In the genomic region with DNA sequence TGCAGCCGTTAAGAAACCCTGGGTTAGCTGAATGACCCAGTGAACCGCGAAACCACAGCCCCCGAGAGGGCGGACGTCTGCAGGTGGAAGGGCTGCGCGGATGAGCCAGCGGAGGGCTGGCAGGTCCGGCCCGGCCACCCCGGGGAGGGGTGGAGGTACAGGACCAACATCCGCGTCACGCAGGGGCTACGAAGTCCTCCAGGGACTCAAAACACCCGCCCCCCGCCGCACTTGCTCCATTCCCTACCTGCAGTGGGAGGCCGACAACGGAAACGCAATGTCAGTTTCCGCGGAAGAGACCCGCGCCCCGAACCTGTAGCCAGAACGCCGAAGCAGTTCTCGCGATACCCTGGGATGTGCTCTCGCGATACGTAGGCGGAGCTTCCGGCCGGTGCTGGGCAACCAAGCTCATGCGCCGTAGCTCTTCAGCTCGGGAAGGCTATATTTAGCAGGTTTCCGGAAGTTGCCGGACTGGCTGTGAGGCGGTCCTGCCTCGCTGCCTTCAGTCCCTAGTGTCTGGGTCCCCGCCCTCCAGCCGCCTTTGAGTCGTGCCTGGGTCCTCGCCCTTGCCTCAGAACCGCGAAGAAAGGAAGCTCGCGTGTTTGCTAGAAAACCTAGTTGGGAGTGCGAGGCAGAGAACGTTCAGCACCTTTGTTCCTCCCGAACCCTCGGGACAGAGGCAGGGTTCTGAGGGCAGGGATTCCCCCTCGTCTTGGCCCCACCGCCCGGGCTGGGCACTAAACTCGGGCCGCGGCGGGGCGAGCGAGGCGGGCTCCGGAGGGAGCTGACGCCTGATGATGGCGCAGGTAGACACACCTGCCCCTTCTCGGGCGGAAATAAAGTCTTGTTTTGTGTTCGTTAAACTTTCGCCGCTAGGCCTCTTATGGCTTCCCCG, we compare ENCODE assay signal across 8 cellular contexts. TPM values are rescaled to one million over a fixed set of nuclear protein-coding genes. Genes with fewer than 3 reads are reported as not detected.
DNase-seq lines count a peak whose midpoint lies in the region; ATAC-seq and TF ChIP-seq lines count a peak whose summit lies in the region.

A gene with protein sequence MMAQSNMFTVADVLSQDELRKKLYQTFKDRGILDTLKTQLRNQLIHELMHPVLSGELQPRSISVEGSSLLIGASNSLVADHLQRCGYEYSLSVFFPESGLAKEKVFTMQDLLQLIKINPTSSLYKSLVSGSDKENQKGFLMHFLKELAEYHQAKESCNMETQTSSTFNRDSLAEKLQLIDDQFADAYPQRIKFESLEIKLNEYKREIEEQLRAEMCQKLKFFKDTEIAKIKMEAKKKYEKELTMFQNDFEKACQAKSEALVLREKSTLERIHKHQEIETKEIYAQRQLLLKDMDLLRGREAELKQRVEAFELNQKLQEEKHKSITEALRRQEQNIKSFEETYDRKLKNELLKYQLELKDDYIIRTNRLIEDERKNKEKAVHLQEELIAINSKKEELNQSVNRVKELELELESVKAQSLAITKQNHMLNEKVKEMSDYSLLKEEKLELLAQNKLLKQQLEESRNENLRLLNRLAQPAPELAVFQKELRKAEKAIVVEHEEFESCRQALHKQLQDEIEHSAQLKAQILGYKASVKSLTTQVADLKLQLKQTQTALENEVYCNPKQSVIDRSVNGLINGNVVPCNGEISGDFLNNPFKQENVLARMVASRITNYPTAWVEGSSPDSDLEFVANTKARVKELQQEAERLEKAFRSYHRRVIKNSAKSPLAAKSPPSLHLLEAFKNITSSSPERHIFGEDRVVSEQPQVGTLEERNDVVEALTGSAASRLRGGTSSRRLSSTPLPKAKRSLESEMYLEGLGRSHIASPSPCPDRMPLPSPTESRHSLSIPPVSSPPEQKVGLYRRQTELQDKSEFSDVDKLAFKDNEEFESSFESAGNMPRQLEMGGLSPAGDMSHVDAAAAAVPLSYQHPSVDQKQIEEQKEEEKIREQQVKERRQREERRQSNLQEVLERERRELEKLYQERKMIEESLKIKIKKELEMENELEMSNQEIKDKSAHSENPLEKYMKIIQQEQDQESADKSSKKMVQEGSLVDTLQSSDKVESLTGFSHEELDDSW (plus strand): TSS at position 471 of the 895 bp plus-strand sequence. CDS start 324 bp downstream, at position 795.
A gene (minus strand): TSS at position 343 of the 895 bp plus-strand sequence. CDS start 14,657 bp downstream, outside the sequence.

- peak within 1 kb of the TSS; percentile 90 for H3K27ac ChIP-seq in smooth muscle cell (ENCODE audit: low read depth)

- peak within 1 kb of the TSS; percentile 93 for H3K4me3 Mint-ChIP-seq in WTC11

- ATAC-seq in GM18909 (IDR thresholded peaks at IDR 0.05; ENCODE audit: poor library complexity, unreplicated experiment) (peak; percentile 91), HG03175 (IDR thresholded peaks at IDR 0.05; ENCODE audit: unreplicated experiment) (peak; percentile 89), WTC11 (peak; percentile 99)

- peak within 1 kb of the TSS; percentile 86 for H3K4me2 ChIP-seq in smooth muscle cell

- TF ChIP-seq CTCF in WTC11 (IDR thresholded peaks at IDR 0.05) (no peak), cardiac fibroblast (IDR thresholded peaks at IDR 0.05; ENCODE audit: low read depth, low read length) (no peak), smooth muscle cell (IDR thresholded peaks at IDR 0.05; ENCODE audit: borderline replicate concordance, insufficient read depth, poor library complexity, severe bottlenecking) (no peak)

- peaks cover 11% of the 10 kb centered on the region for H3K4me1 Mint-ChIP-seq in WTC11

- DNase-seq in AG08395 (ENCODE audit: low spot score) (peak; percentile 99), NCI-H226 (peak; percentile 82), WTC11 (ENCODE audit: low spot score) (peak; percentile 90), cardiac fibroblast (ENCODE audit: low read depth in 2 of 2) (peak; percentile 94 to 96), iPS-NIHi7 (ENCODE audit: extremely low spot score) (peak; percentile 93), smooth muscle cell (lab: John Stamatoyannopoulos, UW; ENCODE audit: unreplicated experiment) (peak; percentile 27)

- POLR2A ChIA-PET in WTC11 (lab: Charles Lee): interaction anchor here (0.6 to 1.7 kb wide), 12 partner anchors 10 to 760 kb away, joined by 3 to 12 read pairs (median 4); a partner anchor contains a TSS

- peaks cover 43% of the 10 kb centered on the region for H3K79me2 ChIP-seq in smooth muscle cell (ENCODE audit: low read depth)

- H3F3A ChIP-seq in smooth muscle cell (ENCODE audit: low read depth): no peaks in the 10 kb centered on the region

- WGBS in smooth muscle cell (ENCODE audit: low lambda C conversion rate): 47% methylated on average over 71 of the region's 75 CpGs

- H3K36me3 Mint-ChIP-seq in WTC11: peaks cover 27% of the 10 kb centered on the region

- H4K20me1 ChIP-seq in smooth muscle cell (ENCODE audit: low read depth): no peaks in the 10 kb centered on the region

- peak within 1 kb of the TSS; percentile 82 for H3K9ac ChIP-seq in smooth muscle cell (ENCODE audit: low read depth)

- H3K9me3 ChIP-seq in smooth muscle cell (replicated peaks; ENCODE audit: low read depth): peaks cover 4% of the 10 kb centered on the region

- peaks cover 6% of the 10 kb centered on the region for H3K4me1 ChIP-seq in smooth muscle cell (ENCODE audit: low read depth)

- H3K27me3 Mint-ChIP-seq in WTC11 (ENCODE audit: low read depth): no peaks in the 10 kb centered on the region

- H3K27ac Mint-ChIP-seq in WTC11: peak within 1 kb of the TSS; percentile 98

- peak within 1 kb of the TSS; percentile 76 for H3K4me3 ChIP-seq in cardiac fibroblast (replicated peaks in 1 of 2; ENCODE audit: low read depth in 2 of 2, low read length in 2 of 2)
- H3K4me3 ChIP-seq in smooth muscle cell: peak within 1 kb of the TSS; percentile 51

- H3K36me3 ChIP-seq in smooth muscle cell (ENCODE audit: low read depth): no peaks in the 10 kb centered on the region

- H2AFZ ChIP-seq in smooth muscle cell (ENCODE audit: low read depth): peak within 1 kb of the TSS; percentile 29

- H3K9me3 Mint-ChIP-seq in WTC11: no peaks in the 10 kb centered on the region

- no peaks in the 10 kb centered on the region for H3K27me3 ChIP-seq in smooth muscle cell (ENCODE audit: low read depth)

- CTCF ChIA-PET in WTC11 (lab: Charles Lee): interaction anchor here (0.8 to 1.8 kb wide), 10 partner anchors 13 to 788 kb away, joined by 3 to 7 read pairs (median 4); a partner anchor contains a TSS

TF ChIP-seq in WTC11, 78 proteins besides CTCF, POLR2A, EP300 and RAD21 (continues in another document):
- TF ChIP-seq RELA (CRISPR knock-in tag; IDR thresholded peaks at IDR 0.05; ENCODE audit: borderline replicate concordance) (no peak), JUN (CRISPR knock-in tag; IDR thresholded peaks at IDR 0.05) (no peak), FOXK1 (CRISPR knock-in tag; IDR thresholded peaks at IDR 0.05) (peak; percentile 40; the same call in 1 of the 2 replicates), NFE2L1 (CRISPR knock-in tag; IDR thresholded peaks at IDR 0.05) (no peak), CREB1 (CRISPR knock-in tag; IDR thresholded peaks at IDR 0.05) (no peak), KAT7 (CRISPR knock-in tag; IDR thresholded peaks at IDR 0.05; ENCODE audit: borderline replicate concordance) (no peak)
- TF ChIP-seq, protein P1, sequence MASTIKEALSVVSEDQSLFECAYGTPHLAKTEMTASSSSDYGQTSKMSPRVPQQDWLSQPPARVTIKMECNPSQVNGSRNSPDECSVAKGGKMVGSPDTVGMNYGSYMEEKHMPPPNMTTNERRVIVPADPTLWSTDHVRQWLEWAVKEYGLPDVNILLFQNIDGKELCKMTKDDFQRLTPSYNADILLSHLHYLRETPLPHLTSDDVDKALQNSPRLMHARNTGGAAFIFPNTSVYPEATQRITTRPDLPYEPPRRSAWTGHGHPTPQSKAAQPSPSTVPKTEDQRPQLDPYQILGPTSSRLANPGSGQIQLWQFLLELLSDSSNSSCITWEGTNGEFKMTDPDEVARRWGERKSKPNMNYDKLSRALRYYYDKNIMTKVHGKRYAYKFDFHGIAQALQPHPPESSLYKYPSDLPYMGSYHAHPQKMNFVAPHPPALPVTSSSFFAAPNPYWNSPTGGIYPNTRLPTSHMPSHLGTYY (CRISPR knock-in tag; IDR thresholded peaks at IDR 0.05): no peak
- TF ChIP-seq, protein P2, sequence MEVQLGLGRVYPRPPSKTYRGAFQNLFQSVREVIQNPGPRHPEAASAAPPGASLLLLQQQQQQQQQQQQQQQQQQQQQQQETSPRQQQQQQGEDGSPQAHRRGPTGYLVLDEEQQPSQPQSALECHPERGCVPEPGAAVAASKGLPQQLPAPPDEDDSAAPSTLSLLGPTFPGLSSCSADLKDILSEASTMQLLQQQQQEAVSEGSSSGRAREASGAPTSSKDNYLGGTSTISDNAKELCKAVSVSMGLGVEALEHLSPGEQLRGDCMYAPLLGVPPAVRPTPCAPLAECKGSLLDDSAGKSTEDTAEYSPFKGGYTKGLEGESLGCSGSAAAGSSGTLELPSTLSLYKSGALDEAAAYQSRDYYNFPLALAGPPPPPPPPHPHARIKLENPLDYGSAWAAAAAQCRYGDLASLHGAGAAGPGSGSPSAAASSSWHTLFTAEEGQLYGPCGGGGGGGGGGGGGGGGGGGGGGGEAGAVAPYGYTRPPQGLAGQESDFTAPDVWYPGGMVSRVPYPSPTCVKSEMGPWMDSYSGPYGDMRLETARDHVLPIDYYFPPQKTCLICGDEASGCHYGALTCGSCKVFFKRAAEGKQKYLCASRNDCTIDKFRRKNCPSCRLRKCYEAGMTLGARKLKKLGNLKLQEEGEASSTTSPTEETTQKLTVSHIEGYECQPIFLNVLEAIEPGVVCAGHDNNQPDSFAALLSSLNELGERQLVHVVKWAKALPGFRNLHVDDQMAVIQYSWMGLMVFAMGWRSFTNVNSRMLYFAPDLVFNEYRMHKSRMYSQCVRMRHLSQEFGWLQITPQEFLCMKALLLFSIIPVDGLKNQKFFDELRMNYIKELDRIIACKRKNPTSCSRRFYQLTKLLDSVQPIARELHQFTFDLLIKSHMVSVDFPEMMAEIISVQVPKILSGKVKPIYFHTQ (CRISPR knock-in tag; IDR thresholded peaks at IDR 0.05): no peak
- TF ChIP-seq, protein P3, sequence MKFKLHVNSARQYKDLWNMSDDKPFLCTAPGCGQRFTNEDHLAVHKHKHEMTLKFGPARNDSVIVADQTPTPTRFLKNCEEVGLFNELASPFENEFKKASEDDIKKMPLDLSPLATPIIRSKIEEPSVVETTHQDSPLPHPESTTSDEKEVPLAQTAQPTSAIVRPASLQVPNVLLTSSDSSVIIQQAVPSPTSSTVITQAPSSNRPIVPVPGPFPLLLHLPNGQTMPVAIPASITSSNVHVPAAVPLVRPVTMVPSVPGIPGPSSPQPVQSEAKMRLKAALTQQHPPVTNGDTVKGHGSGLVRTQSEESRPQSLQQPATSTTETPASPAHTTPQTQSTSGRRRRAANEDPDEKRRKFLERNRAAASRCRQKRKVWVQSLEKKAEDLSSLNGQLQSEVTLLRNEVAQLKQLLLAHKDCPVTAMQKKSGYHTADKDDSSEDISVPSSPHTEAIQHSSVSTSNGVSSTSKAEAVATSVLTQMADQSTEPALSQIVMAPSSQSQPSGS (CRISPR knock-in tag; IDR thresholded peaks at IDR 0.05; ENCODE audit: borderline replicate concordance, low read depth): no peak

RNA-seq across cellular contexts. Expression of the first gene that starts in this region (rescaled TPM):
- 22.8 to 25.1 TPM (median 23.4 TPM) in 3 replicates for total RNA-seq in WTC11 (2021)
- total RNA-seq in smooth muscle cell: 14.4 and 17.6 TPM in 2 replicates
- polyA plus RNA-seq in smooth muscle cell: 12.5 and 23.0 TPM in 2 replicates

RNA-seq across cellular contexts. Expression of the second gene that starts in this region (rescaled TPM):
- total RNA-seq in WTC11 (2021) (10.2 to 13.9 TPM (median 10.7 TPM) in 3 replicates), smooth muscle cell (7.6 and 9.5 TPM in 2 replicates)
- 6.1 and 9.4 TPM in 2 replicates for polyA plus RNA-seq in smooth muscle cell

Comparison
In these comparisons a context has a peak if more than half of its experiments do, and no peak if none do; other contexts are left out.
1. Peak in every context shown above with its lines: DNase-seq, ATAC-seq, H3K4me3 ChIP-seq and H3K27ac ChIP-seq.
2. DNase-seq: peak in every context shown above with its lines; median percentile 99 in AG08395; 95 in cardiac fibroblast; 93 in iPS-NIHi7; 90 in WTC11; 82 in NCI-H226; 27 in smooth muscle cell.